ENCODE assay signal across 29 cellular contexts in genomic region chr13:61536443-61536842, GRCh38.
"Had no signal": no experiment of that assay in that cellular context is flagged by ENCODE, and none has a peak within 500 bp of the region (broad histone marks: within the 10 kb centered on the region; RNA-seq: fewer than 3 reads in every experiment).

No MANE protein-coding gene starts in this region.

- H3K4me1 Mint-ChIP-seq: memory B cell; naive thymus-derived CD4-positive, alpha-beta T cell; neural crest cell; stimulated activated naive B cell treated with anti-CD40 and anti-IgM and Interleukin-4, amounts not matched to agents 10 μg/mL and 1 μg/mL and 100 μg/mL, for 72 hours had no signal

- H3K4me3 Mint-ChIP-seq: memory B cell; naive thymus-derived CD4-positive, alpha-beta T cell; natural killer cell treated with Interleukin-12 subunit alpha and Interleukin-12 subunit beta and Interleukin-15 and Interleukin-18, amount 100 ng/mL, for 72 hours; neural crest cell; stimulated activated naive B cell treated with anti-CD40 and anti-IgM and Interleukin-4, amounts not matched to agents 10 μg/mL and 1 μg/mL and 100 μg/mL, for 72 hours had no signal

- H3K27ac ChIP-seq: left ventricle myocardium inferior, pancreas, prostate gland, skin epidermis, stomach, testis, thyroid gland, transverse colon, upper lobe of left lung, vagina had no signal

- ATAC-seq: mucosa of descending colon; naive thymus-derived CD4-positive, alpha-beta T cell; natural killer cell treated with Interleukin-12 subunit alpha and Interleukin-12 subunit beta and Interleukin-15 and Interleukin-18, amount 100 ng/mL, for 72 hours; pancreas; right cardiac atrium; sciatic nerve; stimulated activated naive B cell treated with anti-CD40 and anti-IgM and Interleukin-4, amounts not matched to agents 10 μg/mL and 1 μg/mL and 100 μg/mL, for 72 hours; stimulated activated naive CD8-positive, alpha-beta T cell treated with anti-CD3 and anti-CD28 coated beads, Interleukin-15, Interleukin-2, amounts not matched to agents 100 U/mL and 50 U/mL, for 24 hours had no signal

- DNase-seq: islet precursor cell; left ventricle myocardium inferior; midbrain; mucosa of descending colon; naive thymus-derived CD4-positive, alpha-beta T cell; nucleus accumbens; pancreas; posterior cingulate gyrus; retina; right cardiac atrium; stimulated activated CD4-positive, alpha-beta T cell treated with anti-CD3 and anti-CD28 coated beads, Interleukin-12 subunit alpha, Interleukin-12 subunit beta, amount 100 ng/mL, for 4 hours; stimulated activated CD4-positive, alpha-beta T cell treated with anti-CD3 and anti-CD28 coated beads, Interleukin-15, amount 100 ng/mL, for 24 hours; stimulated activated CD4-positive, alpha-beta T cell treated with anti-CD3 and anti-CD28 coated beads, Interleukin-2, amount 100 ng/mL, for 24 hours; stimulated activated CD4-positive, alpha-beta T cell treated with anti-CD3 and anti-CD28 coated beads, Interleukin-4, amount 100 ng/mL, for 1 hour; stimulated activated naive B cell treated with anti-CD40 and anti-IgM and Interleukin-4, amounts not matched to agents 10 μg/mL and 1 μg/mL and 100 μg/mL, for 72 hours; stimulated activated naive CD8-positive, alpha-beta T cell treated with anti-CD3 and anti-CD28 coated beads, Interleukin-15, Interleukin-2, amounts not matched to agents 100 U/mL and 50 U/mL, for 24 hours; stomach; testis; thyroid gland; transverse colon; upper lobe of left lung had no signal

- H3K27me3 ChIP-seq: pancreas, stomach, testis, thyroid gland, transverse colon, upper lobe of left lung, vagina had no signal

- H3K36me3 ChIP-seq: left ventricle myocardium inferior, pancreas, prostate gland, stomach, thyroid gland, transverse colon, upper lobe of left lung, vagina had no signal

- H3K9me3 Mint-ChIP-seq: stimulated activated naive B cell treated with anti-CD40 and anti-IgM and Interleukin-4, amounts not matched to agents 10 μg/mL and 1 μg/mL and 100 μg/mL, for 72 hours had no signal

- FAIRE-seq: pancreas had no signal

- H3K36me3 Mint-ChIP-seq: memory B cell; naive thymus-derived CD4-positive, alpha-beta T cell; stimulated activated naive B cell treated with anti-CD40 and anti-IgM and Interleukin-4, amounts not matched to agents 10 μg/mL and 1 μg/mL and 100 μg/mL, for 72 hours had no signal

- H3K4me3 ChIP-seq: left ventricle myocardium inferior, lung, mucosa of descending colon, pancreas, prostate gland, skin epidermis, stomach, testis, thyroid gland, transverse colon, upper lobe of left lung, vagina had no signal

- H3K4me1 ChIP-seq: left ventricle myocardium inferior, pancreas, prostate gland, stomach, testis, thyroid gland, transverse colon, upper lobe of left lung, vagina had no signal

- H3K27ac Mint-ChIP-seq: memory B cell; naive thymus-derived CD4-positive, alpha-beta T cell; natural killer cell treated with Interleukin-12 subunit alpha and Interleukin-12 subunit beta and Interleukin-15 and Interleukin-18, amount 100 ng/mL, for 72 hours; stimulated activated naive B cell treated with anti-CD40 and anti-IgM and Interleukin-4, amounts not matched to agents 10 μg/mL and 1 μg/mL and 100 μg/mL, for 72 hours had no signal

- H3K9me3 ChIP-seq: left ventricle myocardium inferior, mucosa of descending colon, pancreas, prostate gland, stomach, testis, thyroid gland, upper lobe of left lung, vagina had no signal

- H3K27me3 Mint-ChIP-seq: memory B cell; naive thymus-derived CD4-positive, alpha-beta T cell; natural killer cell treated with Interleukin-12 subunit alpha and Interleukin-12 subunit beta and Interleukin-15 and Interleukin-18, amount 100 ng/mL, for 72 hours; stimulated activated naive B cell treated with anti-CD40 and anti-IgM and Interleukin-4, amounts not matched to agents 10 μg/mL and 1 μg/mL and 100 μg/mL, for 72 hours had no signal
